In the genomic region with DNA sequence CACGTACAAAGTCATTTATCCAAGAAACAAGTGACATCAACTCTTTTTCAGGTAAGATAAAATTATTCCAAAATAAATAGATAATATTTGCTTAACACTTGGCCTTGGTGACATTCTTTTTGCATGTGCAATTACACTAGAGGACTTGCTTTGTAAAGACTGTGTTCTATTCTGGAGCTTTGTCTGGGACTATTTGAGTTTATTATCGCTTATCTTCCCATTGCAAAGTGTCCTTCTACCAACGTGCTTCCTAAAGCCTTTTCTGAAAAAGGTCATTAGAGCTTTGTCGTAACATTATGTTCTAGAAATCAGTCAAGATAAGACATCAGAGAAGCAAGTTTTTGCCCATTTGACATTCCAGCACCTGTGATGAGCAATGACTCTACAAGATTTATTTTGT, we compare ENCODE assay signal across 11 cellular contexts.
"Had no signal": no experiment of that assay in that cellular context is flagged by ENCODE, and none has a peak within 500 bp of the region (broad histone marks: within the 10 kb centered on the region; RNA-seq: fewer than 3 reads in every experiment).

No MANE protein-coding gene starts in this region.

- FAIRE-seq: astrocyte had no signal

- H3K27ac ChIP-seq: skin epidermis had no signal

- H3K4me3 ChIP-seq: skin epidermis had no signal

- ATAC-seq: effector memory CD8-positive, alpha-beta T cell; left colon; stimulated activated naive CD8-positive, alpha-beta T cell treated with anti-CD3 and anti-CD28 coated beads, Interleukin-15, amount 100 ng/mL, for 72 hours had no signal

- DNase-seq: activated CD4-positive, alpha-beta T cell treated with anti-CD3 and anti-CD28 coated beads, Interleukin-2, amount 50 U/mL, for 4 hours; activated gamma-delta T cell; effector memory CD8-positive, alpha-beta T cell; hippocampal formation; left colon; stimulated activated CD4-positive, alpha-beta T cell treated with anti-CD3 and anti-CD28 coated beads, Interleukin-2, amount 100 ng/mL, for 48 hours; stimulated activated naive CD8-positive, alpha-beta T cell treated with anti-CD3 and anti-CD28 coated beads, Interleukin-15, amount 100 ng/mL, for 72 hours; T-helper 2 cell; trophoblast cell had no signal
